In the genomic region with DNA sequence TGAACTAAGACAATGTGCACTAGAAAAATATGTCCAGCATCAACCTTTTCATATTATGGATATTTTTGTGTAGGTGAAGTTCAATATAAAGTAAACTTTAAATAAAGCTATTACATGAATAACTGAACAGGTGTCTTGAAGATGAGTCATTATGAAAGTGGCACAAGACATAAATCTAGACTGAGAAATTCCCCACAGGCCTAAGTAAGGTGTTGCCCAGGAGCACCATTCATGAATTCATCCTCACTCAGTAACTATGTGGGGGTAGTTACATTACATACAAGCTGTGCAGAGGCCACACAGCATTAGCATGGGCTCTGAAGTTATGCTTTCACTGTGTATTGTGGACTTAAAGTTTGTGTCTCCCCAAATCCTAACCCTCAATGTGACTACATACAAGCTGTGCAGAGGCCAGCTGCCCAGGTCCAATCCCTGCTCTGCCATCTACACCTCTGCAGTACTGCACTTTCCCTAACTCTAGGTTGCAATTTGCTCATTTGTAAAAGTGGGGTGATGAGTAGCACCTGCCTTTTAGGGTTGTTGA, we compare ENCODE assay signal across 14 cellular contexts.
DNase-seq lines count a peak whose midpoint lies in the region; ATAC-seq and TF ChIP-seq lines count a peak whose summit lies in the region.
"Had no signal": no experiment of that assay in that cellular context is flagged by ENCODE, and none has a peak within 500 bp of the region (broad histone marks: within the 10 kb centered on the region; RNA-seq: fewer than 3 reads in every experiment).

No MANE protein-coding gene starts in this region.

- peaks cover 22% of the 10 kb centered on the region for H3K9me3 Mint-ChIP-seq in activated CD8-positive, alpha-beta T cell treated with anti-CD3 and anti-CD28 coated beads for 36 hours
- peaks cover 11% of the 10 kb centered on the region for H3K9me3 Mint-ChIP-seq in activated CD8-positive, alpha-beta T cell treated with anti-CD3 and anti-CD28 coated beads, Interleukin-2, amount 10 ng/mL, durations not matched to agents 7 days and 5 days (ENCODE audit: insufficient read depth)
- H3K9me3 Mint-ChIP-seq in stimulated activated memory B cell treated with anti-CD40 and anti-IgM and Interleukin-4, amounts not matched to agents 10 μg/mL and 1 μg/mL and 100 μg/mL, for 72 hours = peaks cover 19% of the 10 kb centered on the region
- H3K9me3 Mint-ChIP-seq in progenitor cell of endocrine pancreas (ENCODE audit: low read depth) = peaks cover 4% of the 10 kb centered on the region

- intact Hi-C loops in activated CD8-positive, alpha-beta T cell treated with anti-CD3 and anti-CD28 coated beads for 36 hours (cut with micrococcal nuclease) = no loop called here

- H3K27me3 Mint-ChIP-seq in activated CD8-positive, alpha-beta T cell treated with anti-CD3 and anti-CD28 coated beads for 36 hours = peaks cover 6% of the 10 kb centered on the region
- peaks cover 2% of the 10 kb centered on the region for H3K27me3 Mint-ChIP-seq in activated CD8-positive, alpha-beta T cell treated with anti-CD3 and anti-CD28 coated beads, Interleukin-2, amount 10 ng/mL, durations not matched to agents 7 days and 5 days (ENCODE audit: low read depth)
- peaks cover 10% of the 10 kb centered on the region for H3K27me3 Mint-ChIP-seq in stimulated activated memory B cell treated with anti-CD40 and anti-IgM and Interleukin-4, amounts not matched to agents 10 μg/mL and 1 μg/mL and 100 μg/mL, for 72 hours
- H3K27me3 Mint-ChIP-seq in progenitor cell of endocrine pancreas = no peaks in the 10 kb centered on the region

- peaks cover 3% of the 10 kb centered on the region for H3K4me1 Mint-ChIP-seq in activated CD8-positive, alpha-beta T cell treated with anti-CD3 and anti-CD28 coated beads for 36 hours (ENCODE audit: low read depth)
- H3K4me1 Mint-ChIP-seq in activated CD8-positive, alpha-beta T cell treated with anti-CD3 and anti-CD28 coated beads, Interleukin-2, amount 10 ng/mL, durations not matched to agents 7 days and 5 days (ENCODE audit: low read depth) = no peaks in the 10 kb centered on the region
- H3K4me1 Mint-ChIP-seq in stimulated activated memory B cell treated with anti-CD40 and anti-IgM and Interleukin-4, amounts not matched to agents 10 μg/mL and 1 μg/mL and 100 μg/mL, for 72 hours = peaks cover 8% of the 10 kb centered on the region
- no peaks in the 10 kb centered on the region for H3K4me1 Mint-ChIP-seq in progenitor cell of endocrine pancreas (ENCODE audit: low read depth)

- TF ChIP-seq CTCF in activated CD8-positive, alpha-beta T cell treated with anti-CD3 and anti-CD28 coated beads for 36 hours (IDR thresholded peaks at IDR 0.05) = no peak
- TF ChIP-seq CTCF in progenitor cell of endocrine pancreas (IDR thresholded peaks at IDR 0.05; ENCODE audit: unreplicated experiment) = no peak

- DNase-seq in activated CD8-positive, alpha-beta T cell treated with anti-CD3 and anti-CD28 coated beads for 36 hours = peak; percentile 7
- DNase-seq in activated CD8-positive, alpha-beta T cell treated with anti-CD3 and anti-CD28 coated beads, Interleukin-2, amount 10 ng/mL, durations not matched to agents 7 days and 5 days = no peak
- DNase-seq in DMS 273 treated with DMSO at 0.1 percent for 48 hours (lab: John Stamatoyannopoulos, UW) (no peak), progenitor cell of endocrine pancreas (ENCODE audit: low spot score, unreplicated experiment) (no peak)
- DNase-seq: activated CD4-positive, alpha-beta T cell treated with anti-CD3 and anti-CD28 coated beads, Interleukin-2, amount 50 U/mL, for 48 hours; left colon; NCI-H187 treated with DMSO at 0.1 percent for 48 hours; ovary; Right ventricle myocardium superior; upper lobe of left lung had no signal

- H3K36me3 Mint-ChIP-seq in activated CD8-positive, alpha-beta T cell treated with anti-CD3 and anti-CD28 coated beads for 36 hours (ENCODE audit: low read depth) = no peaks in the 10 kb centered on the region
- H3K36me3 Mint-ChIP-seq in activated CD8-positive, alpha-beta T cell treated with anti-CD3 and anti-CD28 coated beads, Interleukin-2, amount 10 ng/mL, durations not matched to agents 7 days and 5 days (ENCODE audit: low read depth) = no peaks in the 10 kb centered on the region
- peaks cover 22% of the 10 kb centered on the region for H3K36me3 Mint-ChIP-seq in stimulated activated memory B cell treated with anti-CD40 and anti-IgM and Interleukin-4, amounts not matched to agents 10 μg/mL and 1 μg/mL and 100 μg/mL, for 72 hours
- H3K36me3 Mint-ChIP-seq in progenitor cell of endocrine pancreas (ENCODE audit: insufficient read depth) = no peaks in the 10 kb centered on the region

- POLR2A ChIA-PET in activated CD8-positive, alpha-beta T cell treated with anti-CD3 and anti-CD28 coated beads for 36 hours (lab: Charles Lee) = no interaction called here
- POLR2A ChIA-PET in activated CD8-positive, alpha-beta T cell treated with anti-CD3 and anti-CD28 coated beads, Interleukin-2, amount 10 ng/mL, durations not matched to agents 7 days and 5 days (lab: Charles Lee) = no interaction called here

- no peak overlapping the region for H3K27ac Mint-ChIP-seq in activated CD8-positive, alpha-beta T cell treated with anti-CD3 and anti-CD28 coated beads for 36 hours
- no peak overlapping the region for H3K27ac Mint-ChIP-seq in activated CD8-positive, alpha-beta T cell treated with anti-CD3 and anti-CD28 coated beads, Interleukin-2, amount 10 ng/mL, durations not matched to agents 7 days and 5 days
- H3K27ac Mint-ChIP-seq in stimulated activated memory B cell treated with anti-CD40 and anti-IgM and Interleukin-4, amounts not matched to agents 10 μg/mL and 1 μg/mL and 100 μg/mL, for 72 hours = no peak overlapping the region
- H3K27ac Mint-ChIP-seq in progenitor cell of endocrine pancreas = no peak overlapping the region

- CTCF ChIA-PET in activated CD8-positive, alpha-beta T cell treated with anti-CD3 and anti-CD28 coated beads for 36 hours (lab: Charles Lee) = no interaction called here
- CTCF ChIA-PET in activated CD8-positive, alpha-beta T cell treated with anti-CD3 and anti-CD28 coated beads, Interleukin-2, amount 10 ng/mL, durations not matched to agents 7 days and 5 days (lab: Charles Lee) = no interaction called here

- ATAC-seq in activated CD8-positive, alpha-beta T cell treated with anti-CD3 and anti-CD28 coated beads for 36 hours = peak; percentile 80
- ATAC-seq in activated CD8-positive, alpha-beta T cell treated with anti-CD3 and anti-CD28 coated beads, Interleukin-2, amount 10 ng/mL, durations not matched to agents 7 days and 5 days = no peak
- ATAC-seq in GM21529 (IDR thresholded peaks at IDR 0.05; ENCODE audit: unreplicated experiment) (peak; percentile 99), HG03139 (IDR thresholded peaks at IDR 0.05; ENCODE audit: unreplicated experiment) (peak; percentile 91), esophagus mucosa (no peak)
- peak; percentile 83 for ATAC-seq in stimulated activated memory B cell treated with anti-CD40 and anti-IgM and Interleukin-4, amounts not matched to agents 10 μg/mL and 1 μg/mL and 100 μg/mL, for 72 hours
- ATAC-seq: left colon had no signal

- H3K4me3 Mint-ChIP-seq in activated CD8-positive, alpha-beta T cell treated with anti-CD3 and anti-CD28 coated beads for 36 hours = no peak overlapping the region
- no peak overlapping the region for H3K4me3 Mint-ChIP-seq in activated CD8-positive, alpha-beta T cell treated with anti-CD3 and anti-CD28 coated beads, Interleukin-2, amount 10 ng/mL, durations not matched to agents 7 days and 5 days
- H3K4me3 Mint-ChIP-seq in stimulated activated memory B cell treated with anti-CD40 and anti-IgM and Interleukin-4, amounts not matched to agents 10 μg/mL and 1 μg/mL and 100 μg/mL, for 72 hours = no peak overlapping the region
- no peak overlapping the region for H3K4me3 Mint-ChIP-seq in progenitor cell of endocrine pancreas (ENCODE audit: low read depth)

Comparison
In these comparisons a context has a peak if more than half of its experiments do, and no peak if none do; other contexts are left out.
1. ATAC-seq: peak in activated CD8-positive, alpha-beta T cell treated with anti-CD3 and anti-CD28 coated beads for 36 hours (single experiment), GM21529 (single experiment), HG03139 (single experiment) and stimulated activated memory B cell treated with anti-CD40 and anti-IgM and Interleukin-4, amounts not matched to agents 10 μg/mL and 1 μg/mL and 100 μg/mL, for 72 hours (single experiment); none in activated CD8-positive, alpha-beta T cell treated with anti-CD3 and anti-CD28 coated beads, Interleukin-2, amount 10 ng/mL, durations not matched to agents 7 days and 5 days (single experiment) and esophagus mucosa (single experiment).